Comparison of ENCODE assay signal across 29 cellular contexts in the genomic region with DNA sequence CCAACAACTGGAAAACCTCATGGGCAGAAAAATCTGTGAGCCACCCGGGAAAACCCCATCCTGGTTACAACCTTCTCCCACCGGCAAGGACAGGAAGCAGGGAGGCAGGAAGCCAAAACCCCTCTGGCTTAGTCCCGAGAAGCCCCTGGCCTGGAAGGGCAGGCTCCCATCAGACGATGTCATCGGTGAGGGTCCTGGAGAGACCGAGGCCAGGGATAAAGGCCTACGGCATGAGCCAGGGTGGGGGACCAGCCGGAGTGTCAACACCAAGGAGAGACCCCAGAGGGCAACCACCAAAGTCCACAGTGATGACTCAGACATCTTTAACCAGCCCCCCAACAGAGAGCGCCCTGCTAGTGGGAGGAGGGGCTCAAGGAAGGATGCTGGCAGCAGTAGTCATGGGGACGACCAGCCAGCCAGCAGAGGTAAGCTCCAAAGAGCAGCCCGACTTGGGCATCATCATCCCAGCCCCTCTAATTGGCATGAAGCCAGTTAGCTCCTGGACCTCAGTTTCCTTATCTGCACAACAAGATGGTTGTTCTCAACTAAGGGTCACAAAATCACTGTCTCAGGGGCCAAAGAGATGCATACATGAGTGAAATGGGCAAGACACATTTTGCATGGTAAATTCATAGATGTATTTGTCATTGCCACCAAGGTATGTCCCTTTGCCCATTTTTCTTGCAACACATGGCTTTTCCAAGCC.
"Had no signal": no experiment of that assay in that cellular context is flagged by ENCODE, and none has a peak within 500 bp of the region (broad histone marks: within the 10 kb centered on the region; RNA-seq: fewer than 3 reads in every experiment).

No MANE protein-coding gene starts in this region.

- H3K27me3 ChIP-seq: cardiac muscle cell, dorsolateral prefrontal cortex, gastroesophageal sphincter, ovary, sigmoid colon, stomach, thyroid gland, upper lobe of left lung, vagina had no signal

- H3K9me3 ChIP-seq: gastroesophageal sphincter, ovary, sigmoid colon, stomach, thyroid gland, upper lobe of left lung, vagina had no signal

- H3K36me3 ChIP-seq: cardiac muscle cell, ovary, vagina had no signal

- H3K4me1 ChIP-seq: gastroesophageal sphincter, sigmoid colon, stomach, upper lobe of left lung, vagina had no signal

- DNase-seq: activated CD4-positive, alpha-beta T cell treated with anti-CD3 and anti-CD28 coated beads for 36 hours; activated CD4-positive, CD25-positive, alpha-beta regulatory T cell; activated CD8-positive, alpha-beta memory T cell treated with anti-CD3 and anti-CD28 coated beads, Interleukin-2, amount 10 ng/mL, durations not matched to agents 7 days and 5 days; activated CD8-positive, alpha-beta T cell treated with anti-CD3 and anti-CD28 coated beads, Interleukin-2, amount 10 ng/mL, durations not matched to agents 7 days and 5 days; activated naive CD4-positive, alpha-beta T cell; activated T-cell treated with anti-CD3 and anti-CD28 coated beads, Interleukin-2, amount 50 U/mL, for 72 hours; cerebellar nuclear complex; effector memory CD8-positive, alpha-beta T cell; erythroblast; head of caudate nucleus; hippocampal formation; kidney; naive B cell; nephron progenitor cell; ovary; sigmoid colon; small intestine; stimulated activated CD4-positive, alpha-beta T cell treated with anti-CD3 and anti-CD28 coated beads, Interleukin-4, amount 100 ng/mL, for 4 hours; stimulated activated CD8-positive, alpha-beta memory T cell treated with anti-CD3 and anti-CD28 coated beads, Interleukin-4, amount 100 ng/mL, for 48 hours; stomach; thyroid gland; upper lobe of left lung had no signal

- H3K27ac ChIP-seq: cardiac muscle cell, coronary artery, gastroesophageal sphincter, ovary, sigmoid colon, stomach, thyroid gland, upper lobe of left lung, vagina had no signal

- H3K4me3 ChIP-seq: cardiac muscle cell, coronary artery, dorsolateral prefrontal cortex, gastroesophageal sphincter, ovary, sigmoid colon, stomach, thyroid gland, upper lobe of left lung, vagina had no signal

- ATAC-seq: activated CD4-positive, alpha-beta T cell treated with anti-CD3 and anti-CD28 coated beads for 36 hours; activated CD8-positive, alpha-beta memory T cell treated with anti-CD3 and anti-CD28 coated beads, Interleukin-2, amount 10 ng/mL, durations not matched to agents 7 days and 5 days; activated CD8-positive, alpha-beta T cell treated with anti-CD3 and anti-CD28 coated beads, Interleukin-2, amount 10 ng/mL, durations not matched to agents 7 days and 5 days; activated naive CD4-positive, alpha-beta T cell treated with anti-CD3 and anti-CD28 coated beads, Interleukin-2, amount 50 U/mL, for 72 hours; activated T-cell treated with anti-CD3 and anti-CD28 coated beads, Interleukin-2, amount 50 U/mL, for 72 hours; effector memory CD8-positive, alpha-beta T cell; gastroesophageal sphincter; stimulated activated memory B cell treated with anti-CD40 and anti-IgM and Interleukin-4, amounts not matched to agents 10 μg/mL and 1 μg/mL and 100 μg/mL, for 72 hours had no signal
